In the genomic region with DNA sequence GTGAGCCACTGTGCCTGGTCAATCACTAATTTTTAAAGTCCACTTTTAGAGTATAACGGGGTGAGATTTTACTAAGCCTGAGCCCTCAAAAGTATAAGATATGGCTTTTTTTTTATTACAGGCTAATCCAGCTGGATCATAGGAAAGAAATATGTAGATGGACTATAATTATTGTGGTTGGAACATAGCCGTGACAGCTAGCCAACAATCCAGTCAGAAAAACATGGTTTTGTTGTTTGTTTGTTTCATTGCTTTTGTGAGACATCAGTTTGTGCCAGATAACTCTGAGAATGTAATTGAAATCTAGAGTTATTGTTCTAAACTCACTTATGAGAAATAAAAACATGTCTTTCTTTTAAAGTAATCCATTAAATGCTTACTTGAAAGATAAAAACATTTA, we compare ENCODE assay signal across 41 cellular contexts.
"Had no signal": no experiment of that assay in that cellular context is flagged by ENCODE, and none has a peak within 500 bp of the region (broad histone marks: within the 10 kb centered on the region; RNA-seq: fewer than 3 reads in every experiment).

No MANE protein-coding gene starts in this region.

- FAIRE-seq: astrocyte, bronchial epithelial cell had no signal

- H3K27ac Mint-ChIP-seq: activated naive CD4-positive, alpha-beta T cell treated with anti-CD3 and anti-CD28 coated beads for 36 hours; activated naive CD4-positive, alpha-beta T cell treated with anti-CD3 and anti-CD28 coated beads, Interleukin-2, amount 10 ng/mL, durations not matched to agents 7 days and 5 days; activated naive CD8-positive, alpha-beta T cell; activated naive CD8-positive, alpha-beta T cell treated with anti-CD3 and anti-CD28 coated beads for 36 hours; activated naive CD8-positive, alpha-beta T cell treated with anti-CD3 and anti-CD28 coated beads, Interleukin-2, amount 10 ng/mL, durations not matched to agents 7 days and 5 days; activated naive CD8-positive, alpha-beta T cell treated with anti-CD3 and anti-CD28 coated beads, Interleukin-2, amount 50 U/mL, for 24 hours; activated T-cell treated with anti-CD3 and anti-CD28 coated beads, Interleukin-2, amount 50 U/mL, for 24 hours; activated T-cell treated with anti-CD3 and anti-CD28 coated beads, Interleukin-2, amount 50 U/mL, for 72 hours; activated T-helper 1 cell treated with anti-CD3 and anti-CD28 coated beads, Interleukin-12 subunit alpha, Interleukin-12 subunit beta, Interleukin-2, Interleukin-4 antibody, amounts not matched to agents 30 ng/mL and 10 ng/mL and 1 ng/mL, durations not matched to agents 14 hours and 24 hours and 36 hours; activated T-helper 17 cell treated with anti-CD3 and anti-CD28 coated beads, Interleukin-2, amount 50 U/mL, for 72 hours; activated T-helper 2 cell treated with anti-CD3 and anti-CD28 coated beads, Interferon-gamma antibody, Interleukin-2, Interleukin-4, amounts not matched to agents 10 μg/mL and 5 μg/mL and 100 μg/mL, durations not matched to agents 14 hours and 24 hours and 36 hours; brain had no signal

- H3K9me3 Mint-ChIP-seq: activated naive CD4-positive, alpha-beta T cell treated with anti-CD3 and anti-CD28 coated beads for 36 hours; activated naive CD4-positive, alpha-beta T cell treated with anti-CD3 and anti-CD28 coated beads, Interleukin-2, amount 10 ng/mL, durations not matched to agents 7 days and 5 days; activated naive CD4-positive, alpha-beta T cell treated with anti-CD3 and anti-CD28 coated beads, Interleukin-2, amount 50 U/mL, for 24 hours; activated naive CD4-positive, alpha-beta T cell treated with anti-CD3 and anti-CD28 coated beads, Interleukin-2, amount 50 U/mL, for 72 hours; activated naive CD8-positive, alpha-beta T cell treated with anti-CD3 and anti-CD28 coated beads for 36 hours; activated naive CD8-positive, alpha-beta T cell treated with anti-CD3 and anti-CD28 coated beads, Interleukin-2, amount 10 ng/mL, durations not matched to agents 7 days and 5 days; activated naive CD8-positive, alpha-beta T cell treated with anti-CD3 and anti-CD28 coated beads, Interleukin-2, amount 50 U/mL, for 24 hours; activated T-cell treated with anti-CD3 and anti-CD28 coated beads, Interleukin-2, amount 50 U/mL, for 24 hours; activated T-cell treated with anti-CD3 and anti-CD28 coated beads, Interleukin-2, amount 50 U/mL, for 4 hours; activated T-cell treated with anti-CD3 and anti-CD28 coated beads, Interleukin-2, amount 50 U/mL, for 72 hours; activated T-helper 1 cell treated with anti-CD3 and anti-CD28 coated beads, Interleukin-12 subunit alpha, Interleukin-12 subunit beta, Interleukin-2, Interleukin-4 antibody, amounts not matched to agents 30 ng/mL and 10 ng/mL and 1 ng/mL, durations not matched to agents 14 hours and 24 hours and 36 hours; activated T-helper 17 cell treated with anti-CD3 and anti-CD28 coated beads, Interleukin-2, amount 50 U/mL, for 72 hours; activated T-helper 2 cell treated with anti-CD3 and anti-CD28 coated beads, Interferon-gamma antibody, Interleukin-2, Interleukin-4, amounts not matched to agents 10 μg/mL and 5 μg/mL and 100 μg/mL, durations not matched to agents 14 hours and 24 hours and 36 hours; brain; central memory CD8-positive, alpha-beta T cell had no signal

- H3K4me1 Mint-ChIP-seq: activated naive CD4-positive, alpha-beta T cell treated with anti-CD3 and anti-CD28 coated beads, Interleukin-2, amount 10 ng/mL, durations not matched to agents 7 days and 5 days; activated naive CD4-positive, alpha-beta T cell treated with anti-CD3 and anti-CD28 coated beads, Interleukin-2, amount 50 U/mL, for 24 hours; activated naive CD8-positive, alpha-beta T cell treated with anti-CD3 and anti-CD28 coated beads for 36 hours; activated naive CD8-positive, alpha-beta T cell treated with anti-CD3 and anti-CD28 coated beads, Interleukin-2, amount 10 ng/mL, durations not matched to agents 7 days and 5 days; activated naive CD8-positive, alpha-beta T cell treated with anti-CD3 and anti-CD28 coated beads, Interleukin-2, amount 50 U/mL, for 24 hours; activated T-helper 17 cell treated with anti-CD3 and anti-CD28 coated beads, Interleukin-2, amount 50 U/mL, for 72 hours; central memory CD8-positive, alpha-beta T cell had no signal

- H3K36me3 ChIP-seq: adrenal gland, ascending aorta, brain microvascular endothelial cell, breast epithelium, cardiac muscle cell had no signal

- H3K27me3 Mint-ChIP-seq: activated naive CD4-positive, alpha-beta T cell treated with anti-CD3 and anti-CD28 coated beads, Interleukin-2, amount 50 U/mL, for 24 hours; activated naive CD8-positive, alpha-beta T cell treated with anti-CD3 and anti-CD28 coated beads for 36 hours; activated naive CD8-positive, alpha-beta T cell treated with anti-CD3 and anti-CD28 coated beads, Interleukin-2, amount 50 U/mL, for 24 hours; activated T-cell treated with anti-CD3 and anti-CD28 coated beads, Interleukin-2, amount 50 U/mL, for 24 hours; activated T-helper 17 cell treated with anti-CD3 and anti-CD28 coated beads, Interleukin-2, amount 50 U/mL, for 72 hours; brain; central memory CD8-positive, alpha-beta T cell had no signal

- H3K4me3 Mint-ChIP-seq: activated naive CD4-positive, alpha-beta T cell treated with anti-CD3 and anti-CD28 coated beads for 36 hours; activated naive CD4-positive, alpha-beta T cell treated with anti-CD3 and anti-CD28 coated beads, Interleukin-2, amount 10 ng/mL, durations not matched to agents 7 days and 5 days; activated naive CD4-positive, alpha-beta T cell treated with anti-CD3 and anti-CD28 coated beads, Interleukin-2, amount 50 U/mL, for 24 hours; activated naive CD8-positive, alpha-beta T cell; activated naive CD8-positive, alpha-beta T cell treated with anti-CD3 and anti-CD28 coated beads for 36 hours; activated naive CD8-positive, alpha-beta T cell treated with anti-CD3 and anti-CD28 coated beads, Interleukin-2, amount 10 ng/mL, durations not matched to agents 7 days and 5 days; activated naive CD8-positive, alpha-beta T cell treated with anti-CD3 and anti-CD28 coated beads, Interleukin-2, amount 50 U/mL, for 24 hours; activated T-cell treated with anti-CD3 and anti-CD28 coated beads, Interleukin-2, amount 50 U/mL, for 24 hours; activated T-cell treated with anti-CD3 and anti-CD28 coated beads, Interleukin-2, amount 50 U/mL, for 4 hours; activated T-cell treated with anti-CD3 and anti-CD28 coated beads, Interleukin-2, amount 50 U/mL, for 72 hours; activated T-helper 1 cell treated with anti-CD3 and anti-CD28 coated beads, Interleukin-12 subunit alpha, Interleukin-12 subunit beta, Interleukin-2, Interleukin-4 antibody, amounts not matched to agents 30 ng/mL and 10 ng/mL and 1 ng/mL, durations not matched to agents 14 hours and 24 hours and 36 hours; activated T-helper 17 cell treated with anti-CD3 and anti-CD28 coated beads, Interleukin-2, amount 50 U/mL, for 72 hours; brain; central memory CD8-positive, alpha-beta T cell had no signal

- H3K27me3 ChIP-seq: adrenal gland, ascending aorta, body of pancreas, brain microvascular endothelial cell, breast epithelium, cardiac muscle cell had no signal

- H3K4me3 ChIP-seq: adrenal gland, ascending aorta, body of pancreas, breast epithelium, cardiac muscle cell had no signal

- DNase-seq: activated effector memory CD4-positive, alpha-beta T cell treated with anti-CD3 and anti-CD28 coated beads, Interleukin-2, amount 50 U/mL, for 16 hours; activated effector memory CD4-positive, alpha-beta T cell treated with Interleukin-2 at 50 U/mL for 16 hours; activated gamma-delta T cell; activated gamma-delta T cell treated with Interleukin-2 at 50 U/mL for 16 hours; activated naive CD4-positive, alpha-beta T cell; activated naive CD4-positive, alpha-beta T cell treated with anti-CD3 and anti-CD28 coated beads for 36 hours; activated naive CD4-positive, alpha-beta T cell treated with anti-CD3 and anti-CD28 coated beads, Interleukin-2, amount 10 ng/mL, durations not matched to agents 7 days and 5 days; activated naive CD4-positive, alpha-beta T cell treated with anti-CD3 and anti-CD28 coated beads, Interleukin-2, amount 50 U/mL, for 16 hours; activated naive CD4-positive, alpha-beta T cell treated with Interleukin-2 at 50 U/mL for 16 hours; activated naive CD8-positive, alpha-beta T cell treated with anti-CD3 and anti-CD28 coated beads for 36 hours; activated naive CD8-positive, alpha-beta T cell treated with anti-CD3 and anti-CD28 coated beads, Interleukin-2, amount 10 ng/mL, durations not matched to agents 7 days and 5 days; activated naive CD8-positive, alpha-beta T cell treated with anti-CD3 and anti-CD28 coated beads, Interleukin-2, amount 50 U/mL, for 24 hours; activated T-cell treated with anti-CD3 and anti-CD28 coated beads for 4 hours; activated T-cell treated with anti-CD3 and anti-CD28 coated beads, Interleukin-2, amount 50 U/mL, for 1 hour; activated T-cell treated with anti-CD3 and anti-CD28 coated beads, Interleukin-2, amount 50 U/mL, for 24 hours; activated T-cell treated with anti-CD3 and anti-CD28 coated beads, Interleukin-2, amount 50 U/mL, for 4 hours; activated T-cell treated with anti-CD3 and anti-CD28 coated beads, Interleukin-2, amount 50 U/mL, for 48 hours; activated T-cell treated with anti-CD3 and anti-CD28 coated beads, Interleukin-2, amount 50 U/mL, for 72 hours; adrenal gland; amniotic stem cell; amygdala; anterior cingulate cortex; aorta; body of pancreas; brain microvascular endothelial cell; caudate nucleus; central memory CD4-positive, alpha-beta T cell; cerebellar nuclear complex had no signal

- H3K9me3 ChIP-seq: adrenal gland, ascending aorta, body of pancreas, breast epithelium had no signal

- H3K27ac ChIP-seq: adrenal gland, ascending aorta, body of pancreas, brain microvascular endothelial cell, breast epithelium, cardiac muscle cell had no signal

- ATAC-seq: activated naive CD4-positive, alpha-beta T cell treated with anti-CD3 and anti-CD28 coated beads, Interleukin-2, amount 50 U/mL, for 72 hours; activated naive CD8-positive, alpha-beta T cell treated with anti-CD3 and anti-CD28 coated beads, Interleukin-2, amount 50 U/mL, for 24 hours; activated T-cell treated with anti-CD3 and anti-CD28 coated beads, Interleukin-2, amount 50 U/mL, for 4 hours; activated T-cell treated with anti-CD3 and anti-CD28 coated beads, Interleukin-2, amount 50 U/mL, for 72 hours; activated T-helper 17 cell treated with anti-CD3 and anti-CD28 coated beads, Interleukin-2, amount 50 U/mL, for 72 hours; body of pancreas had no signal

- H3K4me1 ChIP-seq: adrenal gland, ascending aorta, body of pancreas, breast epithelium had no signal

- H3K36me3 Mint-ChIP-seq: activated naive CD4-positive, alpha-beta T cell treated with anti-CD3 and anti-CD28 coated beads, Interleukin-2, amount 10 ng/mL, durations not matched to agents 7 days and 5 days; activated naive CD4-positive, alpha-beta T cell treated with anti-CD3 and anti-CD28 coated beads, Interleukin-2, amount 50 U/mL, for 24 hours; activated naive CD4-positive, alpha-beta T cell treated with anti-CD3 and anti-CD28 coated beads, Interleukin-2, amount 50 U/mL, for 72 hours; activated naive CD8-positive, alpha-beta T cell; activated naive CD8-positive, alpha-beta T cell treated with anti-CD3 and anti-CD28 coated beads for 36 hours; activated naive CD8-positive, alpha-beta T cell treated with anti-CD3 and anti-CD28 coated beads, Interleukin-2, amount 10 ng/mL, durations not matched to agents 7 days and 5 days; brain had no signal
